8 cellular contexts compared by ENCODE assay signal in genomic region chr7:24722386-24723177, GRCh38. TPM values are rescaled to one million over a fixed set of nuclear protein-coding genes. Genes with fewer than 3 reads are reported as not detected.
A peak's percentile ranks its signal among the peaks of the same experiment; 100 is the strongest.
DNase-seq lines count a peak whose midpoint lies in the region; TF ChIP-seq lines count a peak whose summit lies in the region.

No MANE protein-coding gene starts in this region.

- no peak overlapping the region for H3K4me3 Mint-ChIP-seq in progenitor cell of endocrine pancreas (ENCODE audit: low read depth)
- H3K4me3 Mint-ChIP-seq in activated T-helper 1 cell treated with anti-CD3 and anti-CD28 coated beads, Interleukin-12 subunit alpha, Interleukin-12 subunit beta, Interleukin-2, Interleukin-4 antibody, amounts not matched to agents 30 ng/mL and 10 ng/mL and 1 ng/mL, durations not matched to agents 14 hours and 24 hours and 36 hours, result no peak overlapping the region

- H3K79me2 ChIP-seq in PC-9 (ENCODE audit: low read depth), result no peaks in the 10 kb centered on the region

- intact Hi-C loops in PC-9 (cut with micrococcal nuclease; ENCODE audit: unreplicated experiment), result loop anchor here (1.0 to 5.0 kb wide), 4 partner anchors 150 to 1152 kb away; partner anchors contain the start of gene PALS2
- intact Hi-C loops in activated T-helper 1 cell treated with anti-CD3 and anti-CD28 coated beads, Interleukin-12 subunit alpha, Interleukin-12 subunit beta, Interleukin-2, Interleukin-4 antibody, amounts not matched to agents 30 ng/mL and 10 ng/mL and 1 ng/mL, durations not matched to agents 14 hours and 24 hours and 36 hours (cut with micrococcal nuclease), result no loop called here

- H3F3A ChIP-seq in PC-9 (ENCODE audit: insufficient read depth, low read depth), result peaks cover 10% of the 10 kb centered on the region

- peaks cover 26% of the 10 kb centered on the region for H3K4me1 ChIP-seq in PC-9 (replicated peaks; ENCODE audit: insufficient read depth)

- no peak overlapping the region for H3K27ac Mint-ChIP-seq in progenitor cell of endocrine pancreas
- H3K27ac Mint-ChIP-seq in activated T-helper 1 cell treated with anti-CD3 and anti-CD28 coated beads, Interleukin-12 subunit alpha, Interleukin-12 subunit beta, Interleukin-2, Interleukin-4 antibody, amounts not matched to agents 30 ng/mL and 10 ng/mL and 1 ng/mL, durations not matched to agents 14 hours and 24 hours and 36 hours, result no peak overlapping the region

- H3K36me3 Mint-ChIP-seq in progenitor cell of endocrine pancreas (ENCODE audit: insufficient read depth), result no peaks in the 10 kb centered on the region
- H3K36me3 Mint-ChIP-seq in activated T-helper 1 cell treated with anti-CD3 and anti-CD28 coated beads, Interleukin-12 subunit alpha, Interleukin-12 subunit beta, Interleukin-2, Interleukin-4 antibody, amounts not matched to agents 30 ng/mL and 10 ng/mL and 1 ng/mL, durations not matched to agents 14 hours and 24 hours and 36 hours (ENCODE audit: low read depth), result no peaks in the 10 kb centered on the region

- peak overlapping the region; percentile 31; the same call in 1 of the 2 replicates for H3K27ac ChIP-seq in PC-9

- DNase-seq in NCI-H1092 treated with DMSO at 0.1 percent for 48 hours (lab: John Stamatoyannopoulos, UW), result peak; percentile 36
- no peak for DNase-seq in NCI-H1092 (lab: John Stamatoyannopoulos, UW)
- DNase-seq in PC-9, result peak in 1 of 2 experiments; percentile 28
- peak; percentile 46 for DNase-seq in fibroblast of villous mesenchyme (ENCODE audit: low read depth)
- no peak for DNase-seq in progenitor cell of endocrine pancreas (ENCODE audit: low spot score, unreplicated experiment)
- DNase-seq in activated T-helper 1 cell treated with anti-CD3 and anti-CD28 coated beads, Interleukin-12 subunit alpha, Interleukin-12 subunit beta, Interleukin-2, Interleukin-4 antibody, amounts not matched to agents 30 ng/mL and 10 ng/mL and 1 ng/mL, durations not matched to agents 14 hours and 24 hours and 36 hours (ENCODE audit: low spot score), result no peak
- DNase-seq in globus pallidus (ENCODE audit: low spot score), result no peak
- no peak for DNase-seq in activated CD4-positive, alpha-beta T cell treated with anti-CD3 and anti-CD28 coated beads, Interleukin-2, amount 50 U/mL, for 4 hours

- no peaks in the 10 kb centered on the region for H3K36me3 ChIP-seq in PC-9 (ENCODE audit: low read depth)

- H4K20me1 ChIP-seq in PC-9 (ENCODE audit: insufficient read depth), result no peaks in the 10 kb centered on the region

- CTCF ChIA-PET in PC-9 (lab: Charles Lee), result interaction anchor here (1.1 to 1.3 kb wide), 3 partner anchors 11 to 1178 kb away, joined by 3 to 10 read pairs (median 3); no protein-coding TSS in a partner anchor

- POLR2A ChIA-PET in PC-9 (lab: Charles Lee; ENCODE audit: unreplicated experiment), result interaction anchor here (0.6 kb wide), 1 partner anchor 1527 kb away, joined by 4 read pairs; no protein-coding TSS in a partner anchor

- TF ChIP-seq CTCF in PC-9 (conservative IDR thresholded peaks at IDR 0.05) (peak; percentile 59), fibroblast of villous mesenchyme (IDR thresholded peaks at IDR 0.05; ENCODE audit: insufficient read depth, low read depth, low read length) (peak; percentile 49), progenitor cell of endocrine pancreas (IDR thresholded peaks at IDR 0.05; ENCODE audit: unreplicated experiment) (peak; percentile 37)

- H3K27me3 ChIP-seq in PC-9 (ENCODE audit: insufficient read depth, low read depth), result no peaks in the 10 kb centered on the region

- no peaks in the 10 kb centered on the region for H3K9me2 ChIP-seq in PC-9 (ENCODE audit: insufficient read depth)

- no peaks in the 10 kb centered on the region for H3K9me3 ChIP-seq in PC-9 (ENCODE audit: insufficient read depth, low read depth)

- 0 out of 2 replicates have a peak overlapping the region, but pooled peaks have one; percentile 52 for H3K4me2 ChIP-seq in PC-9

- peaks cover 4% of the 10 kb centered on the region for H3K9me3 Mint-ChIP-seq in progenitor cell of endocrine pancreas (ENCODE audit: low read depth)
- no peaks in the 10 kb centered on the region for H3K9me3 Mint-ChIP-seq in activated T-helper 1 cell treated with anti-CD3 and anti-CD28 coated beads, Interleukin-12 subunit alpha, Interleukin-12 subunit beta, Interleukin-2, Interleukin-4 antibody, amounts not matched to agents 30 ng/mL and 10 ng/mL and 1 ng/mL, durations not matched to agents 14 hours and 24 hours and 36 hours

- H2AFZ ChIP-seq in PC-9, result no peak overlapping the region

- BruUV-seq in PC-9 (replicated peaks; lab: Mats Ljungman, UMichigan), result no TSS peak

- H3K27me3 Mint-ChIP-seq in progenitor cell of endocrine pancreas, result no peaks in the 10 kb centered on the region
- peaks cover 5% of the 10 kb centered on the region for H3K27me3 Mint-ChIP-seq in activated T-helper 1 cell treated with anti-CD3 and anti-CD28 coated beads, Interleukin-12 subunit alpha, Interleukin-12 subunit beta, Interleukin-2, Interleukin-4 antibody, amounts not matched to agents 30 ng/mL and 10 ng/mL and 1 ng/mL, durations not matched to agents 14 hours and 24 hours and 36 hours (ENCODE audit: insufficient read depth)

- H3K4me1 Mint-ChIP-seq in progenitor cell of endocrine pancreas (ENCODE audit: low read depth), result peaks cover 2% of the 10 kb centered on the region
- peaks cover 9% of the 10 kb centered on the region for H3K4me1 Mint-ChIP-seq in activated T-helper 1 cell treated with anti-CD3 and anti-CD28 coated beads, Interleukin-12 subunit alpha, Interleukin-12 subunit beta, Interleukin-2, Interleukin-4 antibody, amounts not matched to agents 30 ng/mL and 10 ng/mL and 1 ng/mL, durations not matched to agents 14 hours and 24 hours and 36 hours (ENCODE audit: low read depth)

- H3K4me3 ChIP-seq in PC-9 (no peak overlapping the region), fibroblast of villous mesenchyme (ENCODE audit: low read depth, low read length) (no peak overlapping the region)

RNA-seq across cellular contexts. Expression of gene GSDME, which starts 34.7 kb away (rescaled TPM):
- total RNA-seq in PC-9 (2021) (11.5 and 15.1 TPM in 2 replicates), fibroblast of villous mesenchyme (46.4 and 70.8 TPM in 2 replicates), progenitor cell of endocrine pancreas (22.3 and 25.0 TPM in 2 replicates)
- 10.6 and 11.0 TPM in 2 replicates for total RNA-seq in activated T-helper 1 cell treated with anti-CD3 and anti-CD28 coated beads, Interleukin-12 subunit alpha, Interleukin-12 subunit beta, Interleukin-2, Interleukin-4 antibody, amounts not matched to agents 30 ng/mL and 10 ng/mL and 1 ng/mL, durations not matched to agents 14 hours and 24 hours and 36 hours

Comparison
In these comparisons a context has a peak if more than half of its experiments do, and no peak if none do; other contexts are left out.
1. DNase-seq: peak in NCI-H1092 treated with DMSO at 0.1 percent for 48 hours (single experiment) and fibroblast of villous mesenchyme (single experiment); none in NCI-H1092 (single experiment), progenitor cell of endocrine pancreas (single experiment), activated T-helper 1 cell treated with anti-CD3 and anti-CD28 coated beads, Interleukin-12 subunit alpha, Interleukin-12 subunit beta, Interleukin-2, Interleukin-4 antibody, amounts not matched to agents 30 ng/mL and 10 ng/mL and 1 ng/mL, durations not matched to agents 14 hours and 24 hours and 36 hours (single experiment), globus pallidus (single experiment) and activated CD4-positive, alpha-beta T cell treated with anti-CD3 and anti-CD28 coated beads, Interleukin-2, amount 50 U/mL, for 4 hours (0 of 2).
2. Peak in every context shown above with its lines, with median percentiles within 50 percentile points of each other: CTCF ChIP-seq.